In genomic region chr7:115332691-115333090, GRCh38 we compare ENCODE assay signal across 17 cellular contexts.
"Had no signal": no experiment of that assay in that cellular context is flagged by ENCODE, and none has a peak within 500 bp of the region (broad histone marks: within the 10 kb centered on the region; RNA-seq: fewer than 3 reads in every experiment).

No MANE protein-coding gene starts in this region.

- H3K4me3 Mint-ChIP-seq: activated naive CD4-positive, alpha-beta T cell treated with anti-CD3 and anti-CD28 coated beads, Interleukin-2, amount 50 U/mL, for 24 hours; effector memory CD8-positive, alpha-beta T cell; nephron progenitor cell; stimulated activated memory B cell treated with anti-CD40 and anti-IgM and Interleukin-4, amounts not matched to agents 10 μg/mL and 1 μg/mL and 100 μg/mL, for 72 hours; type B pancreatic cell had no signal

- H3K27ac ChIP-seq: cardiac muscle cell, lower lobe of right lung, sigmoid colon, spleen, testis had no signal

- H3K4me3 ChIP-seq: cardiac muscle cell, lower lobe of right lung, sigmoid colon, spleen, testis had no signal

- ATAC-seq: effector memory CD8-positive, alpha-beta T cell; lower lobe of right lung; stimulated activated memory B cell treated with anti-CD40 and anti-IgM and Interleukin-4, amounts not matched to agents 10 μg/mL and 1 μg/mL and 100 μg/mL, for 72 hours had no signal

- H3K4me1 Mint-ChIP-seq: activated naive CD4-positive, alpha-beta T cell treated with anti-CD3 and anti-CD28 coated beads, Interleukin-2, amount 50 U/mL, for 24 hours; nephron progenitor cell; stimulated activated memory B cell treated with anti-CD40 and anti-IgM and Interleukin-4, amounts not matched to agents 10 μg/mL and 1 μg/mL and 100 μg/mL, for 72 hours had no signal

- H3K36me3 Mint-ChIP-seq: activated naive CD4-positive, alpha-beta T cell treated with anti-CD3 and anti-CD28 coated beads, Interleukin-2, amount 50 U/mL, for 24 hours; stimulated activated memory B cell treated with anti-CD40 and anti-IgM and Interleukin-4, amounts not matched to agents 10 μg/mL and 1 μg/mL and 100 μg/mL, for 72 hours; type B pancreatic cell had no signal

- H3K27ac Mint-ChIP-seq: activated naive CD4-positive, alpha-beta T cell treated with anti-CD3 and anti-CD28 coated beads, Interleukin-2, amount 50 U/mL, for 24 hours; effector memory CD8-positive, alpha-beta T cell; nephron progenitor cell; stimulated activated memory B cell treated with anti-CD40 and anti-IgM and Interleukin-4, amounts not matched to agents 10 μg/mL and 1 μg/mL and 100 μg/mL, for 72 hours; type B pancreatic cell had no signal

- H3K27me3 Mint-ChIP-seq: stimulated activated memory B cell treated with anti-CD40 and anti-IgM and Interleukin-4, amounts not matched to agents 10 μg/mL and 1 μg/mL and 100 μg/mL, for 72 hours; type B pancreatic cell had no signal

- H3K27me3 ChIP-seq: cardiac muscle cell, sigmoid colon, spleen, testis had no signal

- DNase-seq: activated CD4-positive, alpha-beta T cell treated with anti-CD3 and anti-CD28 coated beads, Interleukin-2, amount 50 U/mL, for 4 hours; activated gamma-delta T cell; effector memory CD8-positive, alpha-beta T cell; hippocampal formation; islet precursor cell; lower lobe of right lung; midbrain; nephron progenitor cell; nucleus accumbens; sigmoid colon; spleen; stimulated activated CD4-positive, alpha-beta T cell treated with anti-CD3 and anti-CD28 coated beads, Interleukin-4, amount 100 ng/mL, for 4 hours; testis had no signal

- H3K4me1 ChIP-seq: lower lobe of right lung, sigmoid colon, spleen, testis had no signal

- H3K9me3 Mint-ChIP-seq: activated naive CD4-positive, alpha-beta T cell treated with anti-CD3 and anti-CD28 coated beads, Interleukin-2, amount 50 U/mL, for 24 hours; effector memory CD8-positive, alpha-beta T cell; nephron progenitor cell; stimulated activated memory B cell treated with anti-CD40 and anti-IgM and Interleukin-4, amounts not matched to agents 10 μg/mL and 1 μg/mL and 100 μg/mL, for 72 hours; type B pancreatic cell had no signal

- H3K9me3 ChIP-seq: lower lobe of right lung, sigmoid colon, spleen, testis had no signal

- H3K36me3 ChIP-seq: cardiac muscle cell, lower lobe of right lung, sigmoid colon, spleen had no signal
